27 cellular contexts compared by ENCODE assay signal in genomic region chr14:88075298-88075981, GRCh38.
DNase-seq lines count a peak whose midpoint lies in the region; ATAC-seq, FAIRE-seq and TF ChIP-seq lines count a peak whose summit lies in the region.
"Had no signal": no experiment of that assay in that cellular context is flagged by ENCODE, and none has a peak within 500 bp of the region (broad histone marks: within the 10 kb centered on the region; RNA-seq: fewer than 3 reads in every experiment).

No MANE protein-coding gene starts in this region.

- H3K27me3 ChIP-seq in OCI-LY3 (ENCODE audit: low read depth, low read length) = no peaks in the 10 kb centered on the region
- H3K27me3 ChIP-seq: right atrium auricular region, thyroid gland, vagina had no signal

- peaks cover 4% of the 10 kb centered on the region for H3K27me3 Mint-ChIP-seq in chondrocyte (ENCODE audit: low read depth)
- H3K27me3 Mint-ChIP-seq: activated CD8-positive, alpha-beta memory T cell treated with anti-CD3 and anti-CD28 coated beads, Interleukin-2, amount 10 ng/mL, durations not matched to agents 7 days and 5 days; CD4-positive, alpha-beta memory T cell had no signal

- no peaks in the 10 kb centered on the region for H3K4me1 Mint-ChIP-seq in chondrocyte (ENCODE audit: low read depth)
- H3K4me1 Mint-ChIP-seq: activated CD8-positive, alpha-beta memory T cell treated with anti-CD3 and anti-CD28 coated beads, Interleukin-2, amount 10 ng/mL, durations not matched to agents 7 days and 5 days; CD4-positive, alpha-beta memory T cell had no signal

- no peak overlapping the region for H3K9ac ChIP-seq in OCI-LY3 (ENCODE audit: low read length)

- intact Hi-C loops in mucosa of descending colon (cut with DNase I, micrococcal nuclease) = no loop called here

- no peak for TF ChIP-seq POLR2A in GM12892 (IDR thresholded peaks at IDR 0.05; ENCODE audit: low read depth, low read length)

- H4K20me1 ChIP-seq in OCI-LY3 (ENCODE audit: insufficient read depth, low read length) = no peaks in the 10 kb centered on the region

- peaks cover 0 to 6% of the 10 kb centered on the region in 2 donors for H3K36me3 Mint-ChIP-seq in activated naive CD4-positive, alpha-beta T cell treated with anti-CD3 and anti-CD28 coated beads, Interleukin-2, amount 50 U/mL, for 72 hours
- no peaks in the 10 kb centered on the region for H3K36me3 Mint-ChIP-seq in chondrocyte (ENCODE audit: low read depth)
- H3K36me3 Mint-ChIP-seq: activated CD8-positive, alpha-beta memory T cell treated with anti-CD3 and anti-CD28 coated beads, Interleukin-2, amount 10 ng/mL, durations not matched to agents 7 days and 5 days had no signal

- no peak overlapping the region for H3K4me3 ChIP-seq in OCI-LY3 (ENCODE audit: low read length)
- no peak overlapping the region for H3K4me3 ChIP-seq in mucosa of descending colon
- H3K4me3 ChIP-seq: A549, right atrium auricular region, thyroid gland, vagina had no signal

- H3K27ac Mint-ChIP-seq in activated naive CD4-positive, alpha-beta T cell treated with anti-CD3 and anti-CD28 coated beads, Interleukin-2, amount 50 U/mL, for 72 hours = no peak overlapping the region
- H3K27ac Mint-ChIP-seq in chondrocyte (ENCODE audit: unreplicated experiment) = no peak overlapping the region
- H3K27ac Mint-ChIP-seq: activated CD8-positive, alpha-beta memory T cell treated with anti-CD3 and anti-CD28 coated beads, Interleukin-2, amount 10 ng/mL, durations not matched to agents 7 days and 5 days; CD4-positive, alpha-beta memory T cell had no signal

- no peak overlapping the region for H2AFZ ChIP-seq in OCI-LY3 (ENCODE audit: low read depth, low read length)

- H3K27ac ChIP-seq in OCI-LY3 (ENCODE audit: low read length) = no peak overlapping the region
- H3K27ac ChIP-seq: A549, right atrium auricular region, thyroid gland, vagina had no signal

- no peaks in the 10 kb centered on the region for H3K79me2 ChIP-seq in OCI-LY3 (ENCODE audit: low read length)

- H3K9me3 ChIP-seq in OCI-LY3 (ENCODE audit: insufficient read depth, low read length) = peaks cover 13% of the 10 kb centered on the region
- H3K9me3 ChIP-seq in mucosa of descending colon = no peaks in the 10 kb centered on the region
- H3K9me3 ChIP-seq: thyroid gland, vagina had no signal

- DNase-seq in mucosa of descending colon = no peak
- DNase-seq in activated naive CD4-positive, alpha-beta T cell treated with anti-CD3 and anti-CD28 coated beads, Interleukin-2, amount 50 U/mL, for 72 hours (ENCODE audit: low spot score in 2 of 2) = no peak
- DNase-seq in AG08395 (ENCODE audit: low spot score) = no peak
- no peak for DNase-seq in GM12892 (ENCODE audit: insufficient read length)
- DNase-seq in chondrocyte (ENCODE audit: low spot score) = no peak
- DNase-seq: activated CD8-positive, alpha-beta memory T cell treated with anti-CD3 and anti-CD28 coated beads, Interleukin-2, amount 10 ng/mL, durations not matched to agents 7 days and 5 days; activated T-cell treated with anti-CD3 and anti-CD28 coated beads, Interleukin-2, amount 50 U/mL, for 48 hours; AML-193; caudate nucleus; CD4-positive, alpha-beta memory T cell; erythroblast; H7; mesendoderm; NCI-H1105; NCI-H187 treated with DMSO at 0.1 percent for 48 hours; NCI-H526 treated with DMSO at 0.1 percent for 48 hours; posterior cingulate gyrus; T1000; thyroid gland had no signal

- no peaks in the 10 kb centered on the region for H3K36me3 ChIP-seq in OCI-LY3 (replicated peaks; ENCODE audit: low read depth, low read length)
- no peaks in the 10 kb centered on the region for H3K36me3 ChIP-seq in mucosa of descending colon (ENCODE audit: low read depth)
- H3K36me3 ChIP-seq: right atrium auricular region, thyroid gland, vagina had no signal

- H3K4me1 ChIP-seq in OCI-LY3 (ENCODE audit: low read length) (peaks cover 13% of the 10 kb centered on the region), mucosa of descending colon (ENCODE audit: low read depth) (peaks cover 9% of the 10 kb centered on the region)
- H3K4me1 ChIP-seq: A549, right atrium auricular region, thyroid gland, vagina had no signal

- TF ChIP-seq CTCF in OCI-LY3 (IDR thresholded peaks at IDR 0.05; ENCODE audit: low read depth, low read length) = no peak
- TF ChIP-seq CTCF in mucosa of descending colon (IDR thresholded peaks at IDR 0.05) = no peak
- TF ChIP-seq CTCF in chondrocyte (IDR thresholded peaks at IDR 0.05) = no peak

- H3K4me2 ChIP-seq in OCI-LY3 (ENCODE audit: low read length) = peak overlapping the region; percentile 25
- H3K4me2 ChIP-seq: A549 had no signal

- ATAC-seq in GM18868 (IDR thresholded peaks at IDR 0.05; ENCODE audit: unreplicated experiment) (peak; percentile 67), HG03469 (IDR thresholded peaks at IDR 0.05; ENCODE audit: unreplicated experiment) (peak; percentile 43), mucosa of descending colon (peak; percentile 88)
- no peak for ATAC-seq in activated naive CD4-positive, alpha-beta T cell treated with anti-CD3 and anti-CD28 coated beads, Interleukin-2, amount 50 U/mL, for 72 hours
- ATAC-seq: A549; activated CD8-positive, alpha-beta memory T cell treated with anti-CD3 and anti-CD28 coated beads, Interleukin-2, amount 10 ng/mL, durations not matched to agents 7 days and 5 days; left lobe of liver had no signal

- peaks cover 0 to 10% of the 10 kb centered on the region in 2 donors for H3K9me3 Mint-ChIP-seq in activated naive CD4-positive, alpha-beta T cell treated with anti-CD3 and anti-CD28 coated beads, Interleukin-2, amount 50 U/mL, for 72 hours
- H3K9me3 Mint-ChIP-seq in chondrocyte (ENCODE audit: low read depth) = no peaks in the 10 kb centered on the region

- FAIRE-seq in GM12892 (lab: Jason Lieb, UNC) = no peak
- FAIRE-seq: D721Med had no signal

- no peak overlapping the region for H3K4me3 Mint-ChIP-seq in chondrocyte (ENCODE audit: unreplicated experiment)
- H3K4me3 Mint-ChIP-seq: activated CD8-positive, alpha-beta memory T cell treated with anti-CD3 and anti-CD28 coated beads, Interleukin-2, amount 10 ng/mL, durations not matched to agents 7 days and 5 days; CD4-positive, alpha-beta memory T cell had no signal

Comparison
In these comparisons a context has a peak if more than half of its experiments do, and no peak if none do; other contexts are left out.
1. ATAC-seq: peak in GM18868 (single experiment), HG03469 (single experiment) and mucosa of descending colon (single experiment); none in activated naive CD4-positive, alpha-beta T cell treated with anti-CD3 and anti-CD28 coated beads, Interleukin-2, amount 50 U/mL, for 72 hours (0 of 2).